In genomic region chr2:113203217-113203530, GRCh38 we compare ENCODE assay signal across 17 cellular contexts. TPM values are rescaled to one million over a fixed set of nuclear protein-coding genes. Genes with fewer than 3 reads are reported as not detected.
A peak's percentile ranks its signal among the peaks of the same experiment; 100 is the strongest.
DNase-seq lines count a peak whose midpoint lies in the region; FAIRE-seq and TF ChIP-seq lines count a peak whose summit lies in the region.
"Had no signal": no experiment of that assay in that cellular context is flagged by ENCODE, and none has a peak within 500 bp of the region (broad histone marks: within the 10 kb centered on the region; RNA-seq: fewer than 3 reads in every experiment).

No MANE protein-coding gene starts in this region.

- H3K9me3 Mint-ChIP-seq in activated CD4-positive, alpha-beta T cell treated with anti-CD3 and anti-CD28 coated beads, Interleukin-2, amount 10 ng/mL, durations not matched to agents 24 days and 14 days = no peaks in the 10 kb centered on the region
- H3K9me3 Mint-ChIP-seq in activated CD4-positive, alpha-beta T cell treated with anti-CD3 and anti-CD28 coated beads, Interleukin-2, amount 10 ng/mL, durations not matched to agents 7 days and 5 days = no peaks in the 10 kb centered on the region
- H3K9me3 Mint-ChIP-seq in CD4-positive, alpha-beta memory T cell = no peaks in the 10 kb centered on the region
- peaks cover 0 to 7% (median 0%) of the 10 kb centered on the region in 5 experiments for H3K9me3 Mint-ChIP-seq in brain
- H3K9me3 Mint-ChIP-seq in neural progenitor cell = peaks cover 2% of the 10 kb centered on the region
- H3K9me3 Mint-ChIP-seq: naive thymus-derived CD8-positive, alpha-beta T cell; T-helper 2 cell treated with Interferon-gamma antibody and Interleukin-4, amounts not matched to agents 5 μg/mL and 100 μg/mL, for 36 hours had no signal

- peaks cover 38% of the 10 kb centered on the region for H3K36me3 Mint-ChIP-seq in activated CD4-positive, alpha-beta T cell treated with anti-CD3 and anti-CD28 coated beads, Interleukin-2, amount 10 ng/mL, durations not matched to agents 24 days and 14 days (ENCODE audit: low read depth)
- H3K36me3 Mint-ChIP-seq in activated CD4-positive, alpha-beta T cell treated with anti-CD3 and anti-CD28 coated beads, Interleukin-2, amount 10 ng/mL, durations not matched to agents 7 days and 5 days (ENCODE audit: low read depth) = peaks cover 40% of the 10 kb centered on the region
- H3K36me3 Mint-ChIP-seq in CD4-positive, alpha-beta memory T cell = peaks cover 14 to 39% of the 10 kb centered on the region in 2 donors
- H3K36me3 Mint-ChIP-seq in brain = no peaks in the 10 kb centered on the region
- H3K36me3 Mint-ChIP-seq in neural progenitor cell = peaks cover 2% of the 10 kb centered on the region

- H3K27ac ChIP-seq in CD4-positive, alpha-beta memory T cell (ENCODE audit: low read depth, low read length) = no peak overlapping the region
- H3K27ac ChIP-seq in neural progenitor cell = no peak overlapping the region
- H3K27ac ChIP-seq: SK-N-MC, thoracic aorta had no signal

- H3K4me3 Mint-ChIP-seq in activated CD4-positive, alpha-beta T cell treated with anti-CD3 and anti-CD28 coated beads, Interleukin-2, amount 10 ng/mL, durations not matched to agents 24 days and 14 days = no peak overlapping the region
- no peak overlapping the region for H3K4me3 Mint-ChIP-seq in activated CD4-positive, alpha-beta T cell treated with anti-CD3 and anti-CD28 coated beads, Interleukin-2, amount 10 ng/mL, durations not matched to agents 7 days and 5 days
- H3K4me3 Mint-ChIP-seq in CD4-positive, alpha-beta memory T cell = no peak overlapping the region
- H3K4me3 Mint-ChIP-seq in brain (no peak overlapping the region), neural progenitor cell (peak overlapping the region; percentile 55)
- H3K4me3 Mint-ChIP-seq: naive thymus-derived CD8-positive, alpha-beta T cell; T-helper 2 cell treated with Interferon-gamma antibody and Interleukin-4, amounts not matched to agents 5 μg/mL and 100 μg/mL, for 36 hours had no signal

- H3K4me3 ChIP-seq in CD4-positive, alpha-beta memory T cell (ENCODE audit: low read length in 2 of 2) = no peak overlapping the region
- H3K4me3 ChIP-seq in neural progenitor cell = no peak overlapping the region
- H3K4me3 ChIP-seq: SK-N-MC, skin epidermis, thoracic aorta had no signal

- no peaks in the 10 kb centered on the region for H3K9me3 ChIP-seq in CD4-positive, alpha-beta memory T cell (ENCODE audit: control insufficient read depth in 1 of 2, low read length in 2 of 2)
- H3K9me3 ChIP-seq in neural progenitor cell (ENCODE audit: low read depth) = no peaks in the 10 kb centered on the region
- H3K9me3 ChIP-seq: thoracic aorta had no signal

- no peaks in the 10 kb centered on the region for H3K27me3 ChIP-seq in CD4-positive, alpha-beta memory T cell (ENCODE audit: insufficient read depth, low read length)
- peaks cover 9% of the 10 kb centered on the region for H3K27me3 ChIP-seq in neural progenitor cell

- peaks cover 29% of the 10 kb centered on the region for H3K36me3 ChIP-seq in CD4-positive, alpha-beta memory T cell (ENCODE audit: insufficient read depth, low read length)
- no peaks in the 10 kb centered on the region for H3K36me3 ChIP-seq in neural progenitor cell
- H3K36me3 ChIP-seq: thoracic aorta had no signal

- POLR2A ChIA-PET in activated CD4-positive, alpha-beta T cell treated with anti-CD3 and anti-CD28 coated beads, Interleukin-2, amount 10 ng/mL, durations not matched to agents 7 days and 5 days (lab: Charles Lee) = interaction anchor here (0.5 kb wide), 1 partner anchor 65 kb away, joined by 3 read pairs; no protein-coding TSS in a partner anchor
- POLR2A ChIA-PET in CD4-positive, alpha-beta memory T cell (lab: Charles Lee; ENCODE audit: partially characterized antibody) = interaction anchor here (1.0 to 9.8 kb wide), 6 partner anchors 22 to 167 kb away, joined by 3 to 88 read pairs (median 8); partner anchors contain the start of gene PSD4

- no peak overlapping the region for H2AFZ ChIP-seq in neural progenitor cell (replicated peaks)

- H3K79me2 ChIP-seq in neural progenitor cell (ENCODE audit: low read depth) = no peaks in the 10 kb centered on the region

- intact Hi-C loops in activated CD4-positive, alpha-beta T cell treated with anti-CD3 and anti-CD28 coated beads, Interleukin-2, amount 10 ng/mL, durations not matched to agents 24 days and 14 days (cut with micrococcal nuclease) = no loop called here
- intact Hi-C loops in CD4-positive, alpha-beta memory T cell (cut with micrococcal nuclease) = loop anchor here (5.0 kb wide), 2 partner anchors 121 to 189 kb away; no protein-coding TSS in a partner anchor

- no peak for TF ChIP-seq CTCF in brain (conservative IDR thresholded peaks at IDR 0.05)
- no peak for TF ChIP-seq CTCF in neural progenitor cell (IDR thresholded peaks at IDR 0.05)

- no peaks in the 10 kb centered on the region for H3F3A ChIP-seq in neural progenitor cell (ENCODE audit: low read depth)

- H3K4me1 Mint-ChIP-seq in activated CD4-positive, alpha-beta T cell treated with anti-CD3 and anti-CD28 coated beads, Interleukin-2, amount 10 ng/mL, durations not matched to agents 24 days and 14 days = peaks cover 15% of the 10 kb centered on the region
- H3K4me1 Mint-ChIP-seq in activated CD4-positive, alpha-beta T cell treated with anti-CD3 and anti-CD28 coated beads, Interleukin-2, amount 10 ng/mL, durations not matched to agents 7 days and 5 days = peaks cover 15% of the 10 kb centered on the region
- H3K4me1 Mint-ChIP-seq in CD4-positive, alpha-beta memory T cell = peaks cover 9 to 31% (median 20%) of the 10 kb centered on the region in 4 donors
- H3K4me1 Mint-ChIP-seq in brain (peaks cover 41% of the 10 kb centered on the region), neural progenitor cell (peaks cover 26% of the 10 kb centered on the region)

- no peak overlapping the region for H3K9ac ChIP-seq in neural progenitor cell

- no peaks in the 10 kb centered on the region for H4K20me1 ChIP-seq in neural progenitor cell (ENCODE audit: low read depth)

- peaks cover 12% of the 10 kb centered on the region for H3K4me1 ChIP-seq in CD4-positive, alpha-beta memory T cell (ENCODE audit: insufficient read depth, low read length)
- H3K4me1 ChIP-seq in neural progenitor cell = peaks cover 4% of the 10 kb centered on the region

- no peak for FAIRE-seq in GM12891 (lab: Jason Lieb, UNC)
- FAIRE-seq: A204.1 had no signal

- DNase-seq in activated CD4-positive, alpha-beta T cell treated with anti-CD3 and anti-CD28 coated beads, Interleukin-2, amount 10 ng/mL, durations not matched to agents 24 days and 14 days = no peak
- no peak for DNase-seq in activated CD4-positive, alpha-beta T cell treated with anti-CD3 and anti-CD28 coated beads, Interleukin-2, amount 10 ng/mL, durations not matched to agents 7 days and 5 days
- DNase-seq in CD4-positive, alpha-beta memory T cell = no peak
- DNase-seq in neural progenitor cell (ENCODE audit: low spot score) (no peak), T1000 (lab: John Stamatoyannopoulos, UW) (no peak), GM12891 (ENCODE audit: insufficient read length, low spot score) (no peak), GOT3 (lab: John Stamatoyannopoulos, UW) (no peak)
- DNase-seq: central memory CD4-positive, alpha-beta T cell; NCI-H524 treated with DMSO at 0.1 percent for 48 hours had no signal

- peak overlapping the region; percentile 44 for H3K27ac Mint-ChIP-seq in activated CD4-positive, alpha-beta T cell treated with anti-CD3 and anti-CD28 coated beads, Interleukin-2, amount 10 ng/mL, durations not matched to agents 24 days and 14 days
- H3K27ac Mint-ChIP-seq in activated CD4-positive, alpha-beta T cell treated with anti-CD3 and anti-CD28 coated beads, Interleukin-2, amount 10 ng/mL, durations not matched to agents 7 days and 5 days = no peak overlapping the region
- peak overlapping the region in 5 of 7 donors; percentile 5 to 90 (median 41) for H3K27ac Mint-ChIP-seq in CD4-positive, alpha-beta memory T cell
- peak overlapping the region; percentile 12 to 96 (median 89) for H3K27ac Mint-ChIP-seq in brain
- peak overlapping the region; percentile 78 for H3K27ac Mint-ChIP-seq in neural progenitor cell
- H3K27ac Mint-ChIP-seq: progenitor cell of endocrine pancreas had no signal

- H3K27me3 Mint-ChIP-seq in activated CD4-positive, alpha-beta T cell treated with anti-CD3 and anti-CD28 coated beads, Interleukin-2, amount 10 ng/mL, durations not matched to agents 24 days and 14 days = no peaks in the 10 kb centered on the region
- no peaks in the 10 kb centered on the region for H3K27me3 Mint-ChIP-seq in activated CD4-positive, alpha-beta T cell treated with anti-CD3 and anti-CD28 coated beads, Interleukin-2, amount 10 ng/mL, durations not matched to agents 7 days and 5 days
- H3K27me3 Mint-ChIP-seq in CD4-positive, alpha-beta memory T cell = no peaks in the 10 kb centered on the region
- H3K27me3 Mint-ChIP-seq in brain (peaks cover 3% of the 10 kb centered on the region), neural progenitor cell (ENCODE audit: insufficient read depth, low read depth) (peaks cover 19% of the 10 kb centered on the region)
- H3K27me3 Mint-ChIP-seq: naive thymus-derived CD8-positive, alpha-beta T cell had no signal

- CTCF ChIA-PET in activated CD4-positive, alpha-beta T cell treated with anti-CD3 and anti-CD28 coated beads, Interleukin-2, amount 10 ng/mL, durations not matched to agents 7 days and 5 days (lab: Charles Lee) = interaction anchor here (1.1 to 7.1 kb wide), 8 partner anchors 10 to 123 kb away, joined by 4 to 51 read pairs (median 6); no protein-coding TSS in a partner anchor
- CTCF ChIA-PET in CD4-positive, alpha-beta memory T cell (lab: Charles Lee; ENCODE audit: partially characterized antibody) = interaction anchor here (0.7 to 18.2 kb wide), 19 partner anchors 14 to 237 kb away, joined by 3 to 662 read pairs (median 12); partner anchors contain the start of gene PSD4

- TF ChIP-seq POLR2A in GM12891 (IDR thresholded peaks at IDR 0.05; ENCODE audit: low read depth, low read length) = no peak

- H3K4me2 ChIP-seq in neural progenitor cell = no peak overlapping the region

TF ChIP-seq in GM12891, 5 proteins besides CTCF, POLR2A, EP300 and RAD21:
- TF ChIP-seq TAF1 (IDR thresholded peaks at IDR 0.05; ENCODE audit: low read depth, low read length) = no peak
- no peak for TF ChIP-seq PAX5 (IDR thresholded peaks at IDR 0.05; ENCODE audit: insufficient read depth, low read length, severe bottlenecking)
- TF ChIP-seq POLR2AphosphoS5 (IDR thresholded peaks at IDR 0.05; ENCODE audit: low read depth, low read length) = no peak
- TF ChIP-seq SPI1 (IDR thresholded peaks at IDR 0.05; ENCODE audit: low read depth, low read length) = no peak
- TF ChIP-seq POU2F2 (IDR thresholded peaks at IDR 0.05; ENCODE audit: low read depth, low read length) = no peak

RNA-seq across cellular contexts. Expression of gene PSD4, which starts 29.4 kb away (rescaled TPM):
- 268 and 278 TPM in 2 replicates for total RNA-seq in activated CD4-positive, alpha-beta T cell treated with anti-CD3 and anti-CD28 coated beads, Interleukin-2, amount 10 ng/mL, durations not matched to agents 24 days and 14 days
- total RNA-seq in activated CD4-positive, alpha-beta T cell treated with anti-CD3 and anti-CD28 coated beads, Interleukin-2, amount 10 ng/mL, durations not matched to agents 7 days and 5 days = 100 to 1,000 TPM; 329 to 335 TPM
- total RNA-seq in CD4-positive, alpha-beta memory T cell = 100 to 1,000 TPM in 1 of 2 experiments, 10 to 100 TPM in 1; 100.0 to 101 TPM
- polyA plus RNA-seq in CD4-positive, alpha-beta memory T cell = 10 to 100 TPM; 11.9 to 32.8 TPM
- polyA plus RNA-seq in brain (ENCODE audit: insufficient read depth, low read depth, low replicate concordance) = 5.5 TPM
- total RNA-seq in neural progenitor cell (ENCODE audit: low replicate concordance) = 0.02 and 0.87 TPM in 2 replicates
- polyA plus RNA-seq in GM12891 (2012; ENCODE audit: low read depth, missing spikeins) = 57.5 TPM

Comparison
In these comparisons a context has a peak if more than half of its experiments do, and no peak if none do; other contexts are left out.
1. RNA of gene PSD4, which starts 29.4 kb away (total RNA-seq): 329 to 335 TPM in activated CD4-positive, alpha-beta T cell treated with anti-CD3 and anti-CD28 coated beads, Interleukin-2, amount 10 ng/mL, durations not matched to agents 7 days and 5 days, 268 to 278 TPM in activated CD4-positive, alpha-beta T cell treated with anti-CD3 and anti-CD28 coated beads, Interleukin-2, amount 10 ng/mL, durations not matched to agents 24 days and 14 days and 100.0 to 101 TPM in CD4-positive, alpha-beta memory T cell; 0.02 to 0.87 TPM in neural progenitor cell; every median in the first group is over 10 times any median in the second.